In genomic region chr14:95049952-95050351, GRCh38 we compare ENCODE assay signal across 29 cellular contexts.
"Had no signal": no experiment of that assay in that cellular context is flagged by ENCODE, and none has a peak within 500 bp of the region (broad histone marks: within the 10 kb centered on the region; RNA-seq: fewer than 3 reads in every experiment).

No MANE protein-coding gene starts in this region.

- DNase-seq: stimulated activated CD4-positive, alpha-beta T cell treated with anti-CD3 and anti-CD28 coated beads, Interleukin-2, amount 100 ng/mL, for 48 hours; stimulated activated CD4-positive, alpha-beta T cell treated with anti-CD3 and anti-CD28 coated beads, Interleukin-4, amount 100 ng/mL, for 1 hour; stimulated activated CD4-positive, alpha-beta T cell treated with anti-CD3 and anti-CD28 coated beads, Interleukin-4, amount 100 ng/mL, for 24 hours; stimulated activated CD4-positive, alpha-beta T cell treated with anti-CD3 and anti-CD28 coated beads, Interleukin-4, amount 100 ng/mL, for 4 hours; stimulated activated CD8-positive, alpha-beta memory T cell treated with anti-CD3 and anti-CD28 coated beads, Interleukin-4, amount 100 ng/mL, for 48 hours; stimulated activated naive B cell treated with anti-CD40 and anti-IgM and Interleukin-4, amounts not matched to agents 10 μg/mL and 1 μg/mL and 100 μg/mL, for 72 hours; stimulated activated naive CD4-positive, alpha-beta T cell; stimulated activated naive CD4-positive, alpha-beta T cell treated with Interleukin-2 at 50 U/mL for 16 hours; stimulated activated naive CD8-positive, alpha-beta T cell treated with anti-CD3 and anti-CD28 coated beads, Interleukin-15, amount 100 ng/mL, for 72 hours; stimulated activated naive CD8-positive, alpha-beta T cell treated with anti-CD3 and anti-CD28 coated beads, Interleukin-15, Interleukin-2, amounts not matched to agents 100 U/mL and 50 U/mL, for 24 hours; substantia nigra; thyroid gland; transverse colon; trophoblast cell; uterus had no signal

- H3K27me3 ChIP-seq: testis, thyroid gland, tibial artery, tibial nerve, transverse colon, upper lobe of left lung, upper lobe of right lung, uterus, vagina had no signal

- H3K36me3 ChIP-seq: stomach, suprapubic skin, thoracic aorta, thyroid gland, tibial artery, tibial nerve, transverse colon, upper lobe of left lung, upper lobe of right lung, uterus, vagina had no signal

- H3K9me3 ChIP-seq: stomach, suprapubic skin, testis, thoracic aorta, thyroid gland, tibial artery, tibial nerve, transverse colon, upper lobe of left lung, upper lobe of right lung, uterus, vagina had no signal

- H3K4me1 ChIP-seq: suprapubic skin, testis, thyroid gland, tibial artery, tibial nerve, upper lobe of left lung, upper lobe of right lung, uterus had no signal

- H3K27ac Mint-ChIP-seq: stimulated activated effector memory CD8-positive, alpha-beta T cell treated with anti-CD3 and anti-CD28 coated beads, Interleukin-12 subunit alpha, Interleukin-12 subunit beta, amount 100 ng/mL, for 72 hours; stimulated activated memory B cell treated with anti-CD40 and anti-IgM and Interleukin-4, amounts not matched to agents 10 μg/mL and 1 μg/mL and 100 μg/mL, for 72 hours; stimulated activated naive B cell treated with anti-CD40 and anti-IgM and Interleukin-4, amounts not matched to agents 10 μg/mL and 1 μg/mL and 100 μg/mL, for 72 hours; stimulated activated naive CD8-positive, alpha-beta T cell treated with anti-CD3 and anti-CD28 coated beads, Interleukin-15, Interleukin-2, amounts not matched to agents 100 ng/mL and 50 ng/mL, for 24 hours; type B pancreatic cell had no signal

- H3K4me3 Mint-ChIP-seq: stimulated activated effector memory CD8-positive, alpha-beta T cell treated with anti-CD3 and anti-CD28 coated beads, Interleukin-12 subunit alpha, Interleukin-12 subunit beta, amount 100 ng/mL, for 72 hours; stimulated activated memory B cell treated with anti-CD40 and anti-IgM and Interleukin-4, amounts not matched to agents 10 μg/mL and 1 μg/mL and 100 μg/mL, for 72 hours; stimulated activated naive B cell treated with anti-CD40 and anti-IgM and Interleukin-4, amounts not matched to agents 10 μg/mL and 1 μg/mL and 100 μg/mL, for 72 hours; stimulated activated naive CD8-positive, alpha-beta T cell treated with anti-CD3 and anti-CD28 coated beads, Interleukin-15, amount 100 ng/mL, for 72 hours; stimulated activated naive CD8-positive, alpha-beta T cell treated with anti-CD3 and anti-CD28 coated beads, Interleukin-15, Interleukin-2, amounts not matched to agents 100 ng/mL and 50 ng/mL, for 24 hours; type B pancreatic cell had no signal

- FAIRE-seq: urothelium cell line had no signal

- H3K4me3 ChIP-seq: stomach, suprapubic skin, testis, thoracic aorta, thyroid gland, tibial artery, tibial nerve, transverse colon, upper lobe of left lung, upper lobe of right lung, uterus, vagina had no signal

- H3K4me1 Mint-ChIP-seq: stimulated activated effector memory CD8-positive, alpha-beta T cell treated with anti-CD3 and anti-CD28 coated beads, Interleukin-12 subunit alpha, Interleukin-12 subunit beta, amount 100 ng/mL, for 72 hours; stimulated activated memory B cell treated with anti-CD40 and anti-IgM and Interleukin-4, amounts not matched to agents 10 μg/mL and 1 μg/mL and 100 μg/mL, for 72 hours; stimulated activated naive B cell treated with anti-CD40 and anti-IgM and Interleukin-4, amounts not matched to agents 10 μg/mL and 1 μg/mL and 100 μg/mL, for 72 hours; stimulated activated naive CD8-positive, alpha-beta T cell treated with anti-CD3 and anti-CD28 coated beads, Interleukin-15, amount 100 ng/mL, for 72 hours had no signal

- ATAC-seq: stimulated activated effector memory CD8-positive, alpha-beta T cell treated with anti-CD3 and anti-CD28 coated beads, Interleukin-12 subunit alpha, Interleukin-12 subunit beta, amount 100 ng/mL, for 72 hours; stimulated activated memory B cell treated with anti-CD40 and anti-IgM and Interleukin-4, amounts not matched to agents 10 μg/mL and 1 μg/mL and 100 μg/mL, for 72 hours; stimulated activated naive B cell treated with anti-CD40 and anti-IgM and Interleukin-4, amounts not matched to agents 10 μg/mL and 1 μg/mL and 100 μg/mL, for 72 hours; stimulated activated naive CD8-positive, alpha-beta T cell treated with anti-CD3 and anti-CD28 coated beads, Interleukin-15, amount 100 ng/mL, for 72 hours; stimulated activated naive CD8-positive, alpha-beta T cell treated with anti-CD3 and anti-CD28 coated beads, Interleukin-15, Interleukin-2, amounts not matched to agents 100 U/mL and 50 U/mL, for 24 hours; upper lobe of right lung had no signal

- H3K9me3 Mint-ChIP-seq: stimulated activated effector memory CD8-positive, alpha-beta T cell treated with anti-CD3 and anti-CD28 coated beads, Interleukin-12 subunit alpha, Interleukin-12 subunit beta, amount 100 ng/mL, for 72 hours; stimulated activated naive B cell treated with anti-CD40 and anti-IgM and Interleukin-4, amounts not matched to agents 10 μg/mL and 1 μg/mL and 100 μg/mL, for 72 hours; stimulated activated naive CD8-positive, alpha-beta T cell treated with anti-CD3 and anti-CD28 coated beads, Interleukin-15, amount 100 ng/mL, for 72 hours; stimulated activated naive CD8-positive, alpha-beta T cell treated with anti-CD3 and anti-CD28 coated beads, Interleukin-15, Interleukin-2, amounts not matched to agents 100 ng/mL and 50 ng/mL, for 24 hours; type B pancreatic cell had no signal

- H3K27ac ChIP-seq: stomach, suprapubic skin, testis, thoracic aorta, thyroid gland, tibial artery, tibial nerve, transverse colon, upper lobe of left lung, upper lobe of right lung, uterus, vagina had no signal
